Comparison of ENCODE assay signal across 17 cellular contexts in the genomic region with DNA sequence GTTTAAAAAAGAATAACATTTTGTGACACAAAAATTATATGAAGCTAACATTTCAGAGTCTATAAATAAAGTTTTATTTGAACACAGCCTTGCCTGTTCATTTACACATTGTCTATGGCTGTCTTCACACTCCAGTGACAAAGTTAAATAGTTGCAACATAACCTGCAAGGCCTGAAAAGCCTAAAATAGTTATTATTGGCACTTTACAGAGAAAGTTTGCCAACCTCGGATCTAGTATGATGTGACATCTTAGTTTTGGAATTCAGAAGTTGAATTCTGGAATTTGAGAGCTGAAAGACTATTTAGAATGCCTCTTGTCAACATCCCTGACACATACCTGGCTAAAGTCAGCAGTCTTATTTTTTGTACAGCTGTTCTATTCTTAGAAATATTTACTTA.
DNase-seq lines count a peak whose midpoint lies in the region; ATAC-seq and TF ChIP-seq lines count a peak whose summit lies in the region.
"Had no signal": no experiment of that assay in that cellular context is flagged by ENCODE, and none has a peak within 500 bp of the region (broad histone marks: within the 10 kb centered on the region; RNA-seq: fewer than 3 reads in every experiment).

No MANE protein-coding gene starts in this region.

- no peak overlapping the region for H3K4me3 Mint-ChIP-seq in MCF 10A (ENCODE audit: unreplicated experiment)
- H3K4me3 Mint-ChIP-seq: activated CD4-positive, alpha-beta T cell treated with anti-CD3 and anti-CD28 coated beads for 36 hours; central memory CD8-positive, alpha-beta T cell; nephron had no signal

- no peak overlapping the region for H2AFZ ChIP-seq in mammary epithelial cell (ENCODE audit: low read depth, low read length)

- H3K27ac ChIP-seq in mammary epithelial cell (ENCODE audit: insufficient read depth, low read depth, low read length), result no peak overlapping the region
- H3K27ac ChIP-seq in aorta (ENCODE audit: low read depth in 1 of 2, low read length in 2 of 2), result peak overlapping the region in 1 of 2 donors; percentile 89
- H3K27ac ChIP-seq: 22Rv1 had no signal

- TF ChIP-seq CTCF in MCF 10A (IDR thresholded peaks at IDR 0.05; ENCODE audit: unreplicated experiment), result no peak
- TF ChIP-seq CTCF in mammary epithelial cell (conservative IDR thresholded peaks at IDR 0.05 in 1 of 2, IDR thresholded peaks at IDR 0.05 in 1 of 2; ENCODE audit: extremely low read depth in 1 of 2, insufficient read depth in 1 of 2, low read depth in 1 of 2, low read length in 2 of 2), result no peak
- TF ChIP-seq CTCF in epithelial cell of proximal tubule (conservative IDR thresholded peaks at IDR 0.05; ENCODE audit: low read depth, low read length), result no peak

- POLR2A ChIA-PET in MCF 10A (lab: Yijun Ruan, JAX), result interaction anchor here (0.6 to 1.5 kb wide), 3 partner anchors 9 to 515 kb away, joined by 3 to 4 read pairs (median 3); no protein-coding TSS in a partner anchor

- H3K27ac Mint-ChIP-seq in MCF 10A (ENCODE audit: low read depth, unreplicated experiment), result peak overlapping the region; percentile 61
- H3K27ac Mint-ChIP-seq: activated CD4-positive, alpha-beta T cell treated with anti-CD3 and anti-CD28 coated beads for 36 hours; nephron had no signal

- WGBS in mammary epithelial cell (ENCODE audit: low coverage, missing lambda C conversion rate), result 33% methylated on average over 1 of the region's 1 CpG
- WGBS in aorta, 2 donors, result 0 to 5% methylated on average over 1 of the region's 1 CpG

- in situ Hi-C loops in mammary epithelial cell (cut with MboI; ENCODE audit: low sequenced_read_pairs in 2 of 2), result no loop called here

- intact Hi-C loops in MCF 10A (cut with micrococcal nuclease), result no loop called here
- intact Hi-C loops in mammary epithelial cell (cut with micrococcal nuclease), result no loop called here
- intact Hi-C loops in aorta (cut with DNase I), result loop anchor here in 1 of 2 donors (10.0 kb wide), 1 partner anchor 52 kb away; no protein-coding TSS in a partner anchor

- H3K36me3 ChIP-seq in mammary epithelial cell (ENCODE audit: insufficient read depth, low read length), result no peaks in the 10 kb centered on the region
- H3K36me3 ChIP-seq in aorta (ENCODE audit: control insufficient read depth in 1 of 2, insufficient read depth in 2 of 2, low read length in 1 of 2), result no peaks in the 10 kb centered on the region
- H3K36me3 ChIP-seq: thyroid gland had no signal

- no peaks in the 10 kb centered on the region for H3K9me3 Mint-ChIP-seq in MCF 10A (ENCODE audit: unreplicated experiment)
- H3K9me3 Mint-ChIP-seq: central memory CD8-positive, alpha-beta T cell; nephron had no signal

- CTCF ChIA-PET in MCF 10A (lab: Yijun Ruan, JAX), result interaction anchor here (0.6 to 2.1 kb wide), 3 partner anchors 11 to 690 kb away, joined by 3 to 6 read pairs (median 5); no protein-coding TSS in a partner anchor
- CTCF ChIA-PET in mammary epithelial cell (lab: Charles Lee; ENCODE audit: low non-redundant PET), result no interaction called here

- no peaks in the 10 kb centered on the region for H4K20me1 ChIP-seq in mammary epithelial cell (ENCODE audit: insufficient read depth, low read length)

- H3K9ac ChIP-seq in mammary epithelial cell (ENCODE audit: insufficient read depth, low read length), result no peak overlapping the region

- no peaks in the 10 kb centered on the region for H3K27me3 Mint-ChIP-seq in MCF 10A (ENCODE audit: insufficient read depth, unreplicated experiment)
- H3K27me3 Mint-ChIP-seq: activated CD4-positive, alpha-beta T cell treated with anti-CD3 and anti-CD28 coated beads for 36 hours; central memory CD8-positive, alpha-beta T cell had no signal

- dilution Hi-C loops in mammary epithelial cell (cut with HindIII; ENCODE audit: low sequenced_read_pairs), result no loop called here

- H3K4me3 ChIP-seq in mammary epithelial cell (replicated peaks in 1 of 3; ENCODE audit: insufficient read depth in 1 of 3, low read depth in 2 of 3, low read length in 3 of 3) (no peak overlapping the region), epithelial cell of proximal tubule (ENCODE audit: low read depth, low read length) (no peak overlapping the region), aorta (ENCODE audit: low read length in 2 of 2) (no peak overlapping the region)
- H3K4me3 ChIP-seq: thyroid gland had no signal

- H3K9me3 ChIP-seq in mammary epithelial cell (replicated peaks; ENCODE audit: insufficient read depth, low read length) (no peaks in the 10 kb centered on the region), aorta (ENCODE audit: control insufficient read depth, low read length) (no peaks in the 10 kb centered on the region)
- H3K9me3 ChIP-seq: Caco-2, thyroid gland had no signal

- H3K4me1 ChIP-seq in mammary epithelial cell (ENCODE audit: insufficient read depth, low read length) (no peaks in the 10 kb centered on the region), aorta (ENCODE audit: control insufficient read depth in 1 of 2, insufficient read depth in 2 of 2, low read length in 2 of 2) (peaks cover 6 to 7% of the 10 kb centered on the region in 2 donors)

- H3K36me3 Mint-ChIP-seq in MCF 10A (ENCODE audit: insufficient read depth, unreplicated experiment), result no peaks in the 10 kb centered on the region

- H3K27me3 ChIP-seq in mammary epithelial cell (ENCODE audit: insufficient read depth, low read length) (no peaks in the 10 kb centered on the region), aorta (ENCODE audit: control insufficient read depth in 1 of 2, insufficient read depth in 2 of 2, low read length in 1 of 2) (no peaks in the 10 kb centered on the region)
- H3K27me3 ChIP-seq: thyroid gland had no signal

- peak; percentile 56 for ATAC-seq in aorta (ENCODE audit: low FRiP score)
- no peak for ATAC-seq in HG02571 (IDR thresholded peaks at IDR 0.05; ENCODE audit: unreplicated experiment)
- ATAC-seq in HG03442 (IDR thresholded peaks at IDR 0.05; ENCODE audit: unreplicated experiment), result no peak
- ATAC-seq: activated CD4-positive, alpha-beta T cell treated with anti-CD3 and anti-CD28 coated beads for 36 hours had no signal

- H3K4me1 Mint-ChIP-seq in MCF 10A (ENCODE audit: insufficient read depth, unreplicated experiment), result peaks cover 13% of the 10 kb centered on the region
- H3K4me1 Mint-ChIP-seq: central memory CD8-positive, alpha-beta T cell had no signal

- H3K4me2 ChIP-seq in mammary epithelial cell (ENCODE audit: insufficient read depth, low read depth, low read length), result no peak overlapping the region

- BruUV-seq in MCF 10A (replicated peaks; lab: Mats Ljungman, UMichigan), result no TSS peak
- BruUV-seq in mammary epithelial cell (replicated peaks; lab: Mats Ljungman, UMichigan), result no TSS peak

- DNase-seq in MCF 10A (ENCODE audit: unreplicated experiment) (peak; percentile 32), mammary epithelial cell (no peak), epithelial cell of proximal tubule (ENCODE audit: low read depth) (peak; percentile 79), kidney tubule cell (ENCODE audit: low spot score) (peak; percentile 86), aorta (no peak)
- DNase-seq in stimulated activated CD8-positive, alpha-beta memory T cell treated with anti-CD3 and anti-CD28 coated beads, Interleukin-4, amount 100 ng/mL, for 48 hours, result no peak
- DNase-seq: activated CD4-positive, alpha-beta T cell treated with anti-CD3 and anti-CD28 coated beads for 36 hours; Karpas-422; NCI-H2081; small intestine; thyroid gland had no signal

- no peaks in the 10 kb centered on the region for H3K79me2 ChIP-seq in mammary epithelial cell (ENCODE audit: insufficient read depth, low read length)

Comparison
In these comparisons a context has a peak if more than half of its experiments do, and no peak if none do; other contexts are left out.
1. DNase-seq: peak in MCF 10A (single experiment), epithelial cell of proximal tubule (single experiment) and kidney tubule cell (single experiment); none in mammary epithelial cell (single experiment), aorta (0 of 2) and stimulated activated CD8-positive, alpha-beta memory T cell treated with anti-CD3 and anti-CD28 coated beads, Interleukin-4, amount 100 ng/mL, for 48 hours (single experiment).